ENCODE assay signal across 9 cellular contexts in the genomic region with DNA sequence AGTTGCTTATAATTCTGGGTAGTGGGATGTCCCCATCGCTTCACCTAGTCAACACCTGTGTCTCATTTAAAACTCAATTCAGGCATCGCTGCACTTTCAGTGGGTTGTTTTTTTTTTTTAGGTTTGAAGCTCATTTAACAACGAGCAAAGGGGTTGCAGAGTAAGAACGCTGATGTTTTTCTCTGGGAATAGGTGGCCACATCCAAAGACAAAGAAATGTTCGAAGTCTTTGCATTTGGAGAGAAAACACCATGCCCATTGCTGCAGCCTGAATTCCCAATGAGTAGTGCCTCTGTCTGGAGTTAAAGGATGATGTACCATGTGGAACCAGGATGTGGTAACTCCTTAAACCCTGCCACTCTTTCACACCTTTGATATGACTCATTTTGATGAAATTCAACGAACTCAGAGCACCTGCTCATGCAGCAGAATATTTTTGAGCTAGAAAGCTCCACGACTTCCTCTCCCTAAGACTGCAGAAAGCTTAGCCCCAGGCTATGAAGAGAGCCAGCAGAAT. TPM values are rescaled to one million over a fixed set of nuclear protein-coding genes. Genes with fewer than 3 reads are reported as not detected.
DNase-seq lines count a peak whose midpoint lies in the region; ATAC-seq and TF ChIP-seq lines count a peak whose summit lies in the region.
"Had no signal": no experiment of that assay in that cellular context is flagged by ENCODE, and none has a peak within 500 bp of the region (broad histone marks: within the 10 kb centered on the region; RNA-seq: fewer than 3 reads in every experiment).

No MANE protein-coding gene starts in this region.

- no peaks in the 10 kb centered on the region for H3K9me3 ChIP-seq in RWPE2 (ENCODE audit: severe bottlenecking)

- H3K4me3 ChIP-seq in RWPE2 (ENCODE audit: severe bottlenecking), result no peak overlapping the region
- H3K4me3 ChIP-seq: dorsolateral prefrontal cortex had no signal

- peaks cover 2% of the 10 kb centered on the region for H3K36me3 Mint-ChIP-seq in activated CD4-positive, alpha-beta T cell treated with anti-CD3 and anti-CD28 coated beads, Interleukin-2, amount 10 ng/mL, durations not matched to agents 7 days and 5 days (ENCODE audit: low read depth)
- H3K36me3 Mint-ChIP-seq in stimulated activated memory B cell treated with anti-CD40 and anti-IgM and Interleukin-4, amounts not matched to agents 10 μg/mL and 1 μg/mL and 100 μg/mL, for 72 hours, result no peaks in the 10 kb centered on the region

- no peak overlapping the region for H3K4me3 Mint-ChIP-seq in activated CD4-positive, alpha-beta T cell treated with anti-CD3 and anti-CD28 coated beads, Interleukin-2, amount 10 ng/mL, durations not matched to agents 7 days and 5 days
- no peak overlapping the region for H3K4me3 Mint-ChIP-seq in stimulated activated memory B cell treated with anti-CD40 and anti-IgM and Interleukin-4, amounts not matched to agents 10 μg/mL and 1 μg/mL and 100 μg/mL, for 72 hours

- POLR2A ChIA-PET in activated CD4-positive, alpha-beta T cell treated with anti-CD3 and anti-CD28 coated beads, Interleukin-2, amount 10 ng/mL, durations not matched to agents 7 days and 5 days (lab: Charles Lee), result no interaction called here

- peak overlapping the region; percentile 34 for H3K27ac Mint-ChIP-seq in activated CD4-positive, alpha-beta T cell treated with anti-CD3 and anti-CD28 coated beads, Interleukin-2, amount 10 ng/mL, durations not matched to agents 7 days and 5 days
- no peak overlapping the region for H3K27ac Mint-ChIP-seq in stimulated activated memory B cell treated with anti-CD40 and anti-IgM and Interleukin-4, amounts not matched to agents 10 μg/mL and 1 μg/mL and 100 μg/mL, for 72 hours

- no peak for TF ChIP-seq CTCF in RWPE2 (IDR thresholded peaks at IDR 0.05; ENCODE audit: poor library complexity, severe bottlenecking)

- no peaks in the 10 kb centered on the region for H3K27me3 ChIP-seq in RWPE2 (ENCODE audit: insufficient read depth, poor library complexity, severe bottlenecking)
- H3K27me3 ChIP-seq: dorsolateral prefrontal cortex had no signal

- peak; percentile 67 for ATAC-seq in HG02885 (IDR thresholded peaks at IDR 0.05; ENCODE audit: poor library complexity, unreplicated experiment)
- ATAC-seq in RWPE2 (ENCODE audit: low read depth), result peak; percentile 93
- peak; percentile 78 for ATAC-seq in stimulated activated memory B cell treated with anti-CD40 and anti-IgM and Interleukin-4, amounts not matched to agents 10 μg/mL and 1 μg/mL and 100 μg/mL, for 72 hours

- intact Hi-C loops in posterior cingulate gyrus (cut with DNase I), result loop anchor here (5.0 kb wide), 1 partner anchor 60 kb away; a partner anchor contains a TSS

- peaks cover 2% of the 10 kb centered on the region for H3K9me3 Mint-ChIP-seq in activated CD4-positive, alpha-beta T cell treated with anti-CD3 and anti-CD28 coated beads, Interleukin-2, amount 10 ng/mL, durations not matched to agents 7 days and 5 days
- H3K9me3 Mint-ChIP-seq in stimulated activated memory B cell treated with anti-CD40 and anti-IgM and Interleukin-4, amounts not matched to agents 10 μg/mL and 1 μg/mL and 100 μg/mL, for 72 hours, result no peaks in the 10 kb centered on the region

- H3K27me3 Mint-ChIP-seq in activated CD4-positive, alpha-beta T cell treated with anti-CD3 and anti-CD28 coated beads, Interleukin-2, amount 10 ng/mL, durations not matched to agents 7 days and 5 days, result no peaks in the 10 kb centered on the region
- H3K27me3 Mint-ChIP-seq in stimulated activated memory B cell treated with anti-CD40 and anti-IgM and Interleukin-4, amounts not matched to agents 10 μg/mL and 1 μg/mL and 100 μg/mL, for 72 hours, result peaks cover 13% of the 10 kb centered on the region

- peaks cover 35% of the 10 kb centered on the region for H3K4me1 Mint-ChIP-seq in activated CD4-positive, alpha-beta T cell treated with anti-CD3 and anti-CD28 coated beads, Interleukin-2, amount 10 ng/mL, durations not matched to agents 7 days and 5 days
- H3K4me1 Mint-ChIP-seq in stimulated activated memory B cell treated with anti-CD40 and anti-IgM and Interleukin-4, amounts not matched to agents 10 μg/mL and 1 μg/mL and 100 μg/mL, for 72 hours, result peaks cover 35% of the 10 kb centered on the region

- CTCF ChIA-PET in activated CD4-positive, alpha-beta T cell treated with anti-CD3 and anti-CD28 coated beads, Interleukin-2, amount 10 ng/mL, durations not matched to agents 7 days and 5 days (lab: Charles Lee), result interaction anchor here (0.6 to 2.7 kb wide), 8 partner anchors 10 to 192 kb away, joined by 3 to 12 read pairs (median 6); no protein-coding TSS in a partner anchor

- H3K36me3 ChIP-seq in RWPE2 (ENCODE audit: low read depth), result no peaks in the 10 kb centered on the region

- peak; percentile 31 for DNase-seq in activated CD4-positive, alpha-beta T cell treated with anti-CD3 and anti-CD28 coated beads, Interleukin-2, amount 10 ng/mL, durations not matched to agents 7 days and 5 days
- DNase-seq in activated CD4-positive, alpha-beta T cell treated with anti-CD3 and anti-CD28 coated beads, Interleukin-2, amount 50 U/mL, for 48 hours, result no peak
- DNase-seq in RWPE2 (ENCODE audit: low spot score) (no peak), posterior cingulate gyrus (no peak), COLO668 (lab: John Stamatoyannopoulos, UW; ENCODE audit: unreplicated experiment) (no peak), pons (ENCODE audit: low spot score) (no peak)
- DNase-seq: dorsolateral prefrontal cortex had no signal

- H3K4me1 ChIP-seq in RWPE2 (ENCODE audit: insufficient read depth, poor library complexity, severe bottlenecking), result no peaks in the 10 kb centered on the region

- H3K27ac ChIP-seq in RWPE2 (ENCODE audit: poor library complexity, severe bottlenecking), result no peak overlapping the region
- H3K27ac ChIP-seq: dorsolateral prefrontal cortex had no signal

RNA-seq across cellular contexts. Expression of a gene that starts 35.1 kb away (rescaled TPM):
- 10 to 100 TPM; 39.4 to 41.0 TPM for total RNA-seq in activated CD4-positive, alpha-beta T cell treated with anti-CD3 and anti-CD28 coated beads, Interleukin-2, amount 10 ng/mL, durations not matched to agents 7 days and 5 days

RNA-seq across cellular contexts. Expression of a gene that starts 59.4 kb away (rescaled TPM):
- total RNA-seq in activated CD4-positive, alpha-beta T cell treated with anti-CD3 and anti-CD28 coated beads, Interleukin-2, amount 10 ng/mL, durations not matched to agents 7 days and 5 days, result 1 to 10 TPM in 1 of 2 experiments, under 1 TPM in 1; 0.99 to 1.6 TPM
